Comparison of ENCODE assay signal across 1 cellular context in genomic region chr12:53995311-53996187, GRCh38.
TF ChIP-seq lines count a peak whose summit lies in the region.

No MANE protein-coding gene starts in this region.

TF ChIP-seq in GM12878, 131 proteins besides CTCF, POLR2A, EP300 and RAD21:
- TF ChIP-seq ZNF217 (IDR thresholded peaks at IDR 0.05) (no peak), KAT2A (conservative IDR thresholded peaks at IDR 0.05; ENCODE audit: control insufficient read depth, low read depth, low read length) (no peak), IKZF1 (conservative IDR thresholded peaks at IDR 0.05) (peak; percentile 68), BHLHE40 (IDR thresholded peaks at IDR 0.05; ENCODE audit: borderline replicate concordance in 1 of 2, low read depth in 2 of 2, low read length in 1 of 2) (peak in 1 of 2 experiments; percentile 2; a peak in 1 of 4 replicates), IKZF2 (IDR thresholded peaks at IDR 0.05) (peak; percentile 40 to 54; a peak in 2 of 4 replicates), ZBTB40 (IDR thresholded peaks at IDR 0.05; ENCODE audit: borderline replicate concordance) (0 out of 2 replicates have a peak, but pooled peaks have one; percentile 20)
- TF ChIP-seq, protein P1, sequence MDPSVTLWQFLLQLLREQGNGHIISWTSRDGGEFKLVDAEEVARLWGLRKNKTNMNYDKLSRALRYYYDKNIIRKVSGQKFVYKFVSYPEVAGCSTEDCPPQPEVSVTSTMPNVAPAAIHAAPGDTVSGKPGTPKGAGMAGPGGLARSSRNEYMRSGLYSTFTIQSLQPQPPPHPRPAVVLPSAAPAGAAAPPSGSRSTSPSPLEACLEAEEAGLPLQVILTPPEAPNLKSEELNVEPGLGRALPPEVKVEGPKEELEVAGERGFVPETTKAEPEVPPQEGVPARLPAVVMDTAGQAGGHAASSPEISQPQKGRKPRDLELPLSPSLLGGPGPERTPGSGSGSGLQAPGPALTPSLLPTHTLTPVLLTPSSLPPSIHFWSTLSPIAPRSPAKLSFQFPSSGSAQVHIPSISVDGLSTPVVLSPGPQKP (IDR thresholded peaks at IDR 0.05; ENCODE audit: low read depth, low read length): 0 out of 2 replicates have a peak, but pooled peaks have one; percentile 18
